10 cellular contexts compared by ENCODE assay signal in genomic region chr7:151598045-151598444, GRCh38.
A peak's percentile ranks its signal among the peaks of the same experiment; 100 is the strongest.
DNase-seq lines count a peak whose midpoint lies in the region; ATAC-seq lines count a peak whose summit lies in the region.
"Had no signal": no experiment of that assay in that cellular context is flagged by ENCODE, and none has a peak within 500 bp of the region (broad histone marks: within the 10 kb centered on the region; RNA-seq: fewer than 3 reads in every experiment).

No MANE protein-coding gene starts in this region.

- peaks cover 3% of the 10 kb centered on the region for H3K36me3 ChIP-seq in skeletal muscle satellite cell (ENCODE audit: insufficient read depth, low read length)
- H3K36me3 ChIP-seq: ascending aorta had no signal

- DNase-seq in NCI-H2029 (lab: John Stamatoyannopoulos, UW): peak; percentile 40
- no peak for DNase-seq in NCI-H2029 treated with DMSO at 0.1 percent for 48 hours (lab: John Stamatoyannopoulos, UW)
- DNase-seq in RPMI7951 (ENCODE audit: low read depth): peak; percentile 81
- DNase-seq in fibroblast of gingiva (ENCODE audit: low read depth): peak; percentile 72
- DNase-seq in KBM-7: no peak
- no peak for DNase-seq in sciatic nerve (ENCODE audit: low spot score)
- DNase-seq in NCI-H146 (lab: John Stamatoyannopoulos, UW): no peak
- DNase-seq: hypothalamus had no signal

- peak overlapping the region; percentile 74 for H3K9ac ChIP-seq in skeletal muscle satellite cell (ENCODE audit: low read depth, low read length)

- ATAC-seq in sciatic nerve: no peak

- in situ Hi-C loops in KBM-7 (cut with MboI; ENCODE audit: low pct_unique_long_range_greater_than_20kb, low sequenced_read_pairs): no loop called here

- H3K4me3 ChIP-seq in skeletal muscle satellite cell (ENCODE audit: low read length): peak overlapping the region; percentile 2
- H3K4me3 ChIP-seq: ascending aorta had no signal

- intact Hi-C loops in sciatic nerve (cut with DNase I): no loop called here

- no peaks in the 10 kb centered on the region for H3K27me3 ChIP-seq in skeletal muscle satellite cell (ENCODE audit: control insufficient read depth, insufficient read depth, low read length)
- H3K27me3 ChIP-seq: ascending aorta had no signal

- H3K9me3 ChIP-seq in skeletal muscle satellite cell (replicated peaks; ENCODE audit: low read length): no peaks in the 10 kb centered on the region
- H3K9me3 ChIP-seq: ascending aorta had no signal

- H3K4me2 ChIP-seq in skeletal muscle satellite cell (ENCODE audit: low read length): peak overlapping the region; percentile 54

- H3K4me1 ChIP-seq in skeletal muscle satellite cell (ENCODE audit: control insufficient read depth, insufficient read depth, low read length): peaks cover 45% of the 10 kb centered on the region

Comparison
In these comparisons a context has a peak if more than half of its experiments do, and no peak if none do; other contexts are left out.
1. DNase-seq: peak in NCI-H2029 (single experiment), RPMI7951 (single experiment) and fibroblast of gingiva (single experiment); none in NCI-H2029 treated with DMSO at 0.1 percent for 48 hours (single experiment), KBM-7 (single experiment), sciatic nerve (single experiment) and NCI-H146 (single experiment).